11 cellular contexts compared by ENCODE assay signal in the genomic region with DNA sequence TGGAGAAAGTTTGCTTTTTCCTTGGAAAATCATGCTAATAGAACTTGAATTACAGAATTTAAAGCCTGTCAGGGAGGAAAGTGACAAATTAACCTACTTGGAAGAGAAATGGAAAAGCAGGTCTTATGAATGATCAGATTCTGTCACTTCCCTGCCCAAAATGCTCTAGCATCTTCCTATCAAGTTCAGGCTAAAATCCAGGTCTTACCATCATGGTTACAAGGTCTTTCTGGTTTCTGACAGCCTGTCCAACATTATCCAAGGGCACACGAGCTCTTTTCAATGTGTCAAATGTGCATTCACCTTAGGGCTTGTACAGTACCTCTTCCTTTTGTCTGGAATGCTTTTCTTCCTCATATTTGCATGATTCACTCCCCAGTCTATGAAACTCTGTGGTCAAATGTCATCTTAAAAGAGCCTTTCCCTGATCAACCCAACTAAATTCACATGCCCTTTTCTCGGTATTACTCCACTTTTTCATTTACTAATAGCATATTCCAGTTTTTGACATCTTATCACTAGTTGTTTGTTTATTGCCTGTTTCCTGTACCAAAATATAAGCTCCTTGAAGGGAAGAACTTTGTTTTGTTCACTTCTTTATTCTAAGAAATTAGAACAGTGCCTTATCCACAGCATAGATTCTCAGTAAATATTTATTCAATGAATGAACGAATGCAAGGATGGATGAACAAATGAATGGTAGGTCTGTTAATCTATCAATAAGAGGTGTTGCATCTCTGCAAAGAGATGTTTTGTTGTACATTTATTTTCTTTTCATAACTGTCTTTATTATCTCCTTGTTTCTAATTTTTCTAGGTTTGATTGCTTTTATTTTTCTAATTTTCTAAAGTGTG.
DNase-seq lines count a peak whose midpoint lies in the region; ATAC-seq lines count a peak whose summit lies in the region.
"Had no signal": no experiment of that assay in that cellular context is flagged by ENCODE, and none has a peak within 500 bp of the region (broad histone marks: within the 10 kb centered on the region; RNA-seq: fewer than 3 reads in every experiment).

No MANE protein-coding gene starts in this region.

- H3K36me3 Mint-ChIP-seq in T-helper 1 cell treated with Interleukin-12 subunit alpha and Interleukin-12 subunit beta and Interleukin-4 antibody, amounts not matched to agents 30 μg/mL and 1 μg/mL, for 36 hours (ENCODE audit: low read depth) = no peaks in the 10 kb centered on the region
- no peaks in the 10 kb centered on the region for H3K36me3 Mint-ChIP-seq in IgD-negative memory B cell
- H3K36me3 Mint-ChIP-seq in activated naive CD8-positive, alpha-beta T cell treated with anti-CD3 and anti-CD28 coated beads for 36 hours = no peaks in the 10 kb centered on the region

- H3K9me3 Mint-ChIP-seq in T-helper 1 cell treated with Interleukin-12 subunit alpha and Interleukin-12 subunit beta and Interleukin-4 antibody, amounts not matched to agents 30 μg/mL and 1 μg/mL, for 36 hours = no peaks in the 10 kb centered on the region
- no peaks in the 10 kb centered on the region for H3K9me3 Mint-ChIP-seq in IgD-negative memory B cell
- peaks cover 3% of the 10 kb centered on the region for H3K9me3 Mint-ChIP-seq in activated naive CD8-positive, alpha-beta T cell treated with anti-CD3 and anti-CD28 coated beads for 36 hours

- no peaks in the 10 kb centered on the region for H3K27me3 Mint-ChIP-seq in T-helper 1 cell treated with Interleukin-12 subunit alpha and Interleukin-12 subunit beta and Interleukin-4 antibody, amounts not matched to agents 30 μg/mL and 1 μg/mL, for 36 hours (ENCODE audit: low read depth)
- H3K27me3 Mint-ChIP-seq in IgD-negative memory B cell = no peaks in the 10 kb centered on the region
- H3K27me3 Mint-ChIP-seq in activated naive CD8-positive, alpha-beta T cell treated with anti-CD3 and anti-CD28 coated beads for 36 hours = no peaks in the 10 kb centered on the region

- DNase-seq in T-helper 1 cell = no peak
- no peak for DNase-seq in activated naive CD8-positive, alpha-beta T cell treated with anti-CD3 and anti-CD28 coated beads for 36 hours
- DNase-seq in renal cortical epithelial cell (ENCODE audit: low read depth) = peak; percentile 65
- DNase-seq in stimulated activated naive CD4-positive, alpha-beta T cell treated with Interleukin-2 at 50 U/mL for 16 hours (lab: John Stamatoyannopoulos, UW) = no peak
- no peak for DNase-seq in mucosa of gallbladder (ENCODE audit: low spot score)
- DNase-seq: activated naive CD4-positive, alpha-beta T cell; kidney glomerular epithelial cell; NCI-H2171 treated with DMSO at 0.1 percent for 48 hours had no signal

- H3K27ac Mint-ChIP-seq in T-helper 1 cell treated with Interleukin-12 subunit alpha and Interleukin-12 subunit beta and Interleukin-4 antibody, amounts not matched to agents 30 μg/mL and 1 μg/mL, for 36 hours = peak overlapping the region; percentile 4
- peak overlapping the region; percentile 60 to 95 (median 79) for H3K27ac Mint-ChIP-seq in IgD-negative memory B cell
- H3K27ac Mint-ChIP-seq in activated naive CD8-positive, alpha-beta T cell treated with anti-CD3 and anti-CD28 coated beads for 36 hours = peak overlapping the region; percentile 76

- peaks cover 59% of the 10 kb centered on the region for H3K4me1 Mint-ChIP-seq in T-helper 1 cell treated with Interleukin-12 subunit alpha and Interleukin-12 subunit beta and Interleukin-4 antibody, amounts not matched to agents 30 μg/mL and 1 μg/mL, for 36 hours (ENCODE audit: low read depth)
- peaks cover 71 to 76% (median 74%) of the 10 kb centered on the region in 3 donors for H3K4me1 Mint-ChIP-seq in IgD-negative memory B cell
- H3K4me1 Mint-ChIP-seq in activated naive CD8-positive, alpha-beta T cell treated with anti-CD3 and anti-CD28 coated beads for 36 hours = peaks cover 59% of the 10 kb centered on the region

- no peak for ATAC-seq in GM19328 (IDR thresholded peaks at IDR 0.05; ENCODE audit: unreplicated experiment)

- no peak overlapping the region for H3K4me3 Mint-ChIP-seq in T-helper 1 cell treated with Interleukin-12 subunit alpha and Interleukin-12 subunit beta and Interleukin-4 antibody, amounts not matched to agents 30 μg/mL and 1 μg/mL, for 36 hours
- H3K4me3 Mint-ChIP-seq in IgD-negative memory B cell = peak overlapping the region in 3 of 4 donors; percentile 59 to 88 (median 64)
- no peak overlapping the region for H3K4me3 Mint-ChIP-seq in activated naive CD8-positive, alpha-beta T cell treated with anti-CD3 and anti-CD28 coated beads for 36 hours

Comparison
In these comparisons a context has a peak if more than half of its experiments do, and no peak if none do; other contexts are left out.
1. H3K27ac Mint-ChIP-seq: peak in every context shown above with its lines; median percentile 79 in IgD-negative memory B cell; 76 in activated naive CD8-positive, alpha-beta T cell treated with anti-CD3 and anti-CD28 coated beads for 36 hours; 4 in T-helper 1 cell treated with Interleukin-12 subunit alpha and Interleukin-12 subunit beta and Interleukin-4 antibody, amounts not matched to agents 30 μg/mL and 1 μg/mL, for 36 hours.
2. H3K4me3 Mint-ChIP-seq: peak in IgD-negative memory B cell (3 of 4); none in T-helper 1 cell treated with Interleukin-12 subunit alpha and Interleukin-12 subunit beta and Interleukin-4 antibody, amounts not matched to agents 30 μg/mL and 1 μg/mL, for 36 hours (single experiment) and activated naive CD8-positive, alpha-beta T cell treated with anti-CD3 and anti-CD28 coated beads for 36 hours (single experiment).